Comparison of ENCODE assay signal across 8 cellular contexts in genomic region chr15:40893733-40894688, GRCh38. TPM values are rescaled to one million over a fixed set of nuclear protein-coding genes. Genes with fewer than 3 reads are reported as not detected.
DNase-seq lines count a peak whose midpoint lies in the region; ATAC-seq and TF ChIP-seq lines count a peak whose summit lies in the region.

VPS18 (plus strand) TSS chr15:40894450; CDS start chr15:40894769, 319 bp downstream.

- peak within 1 kb of the TSS; percentile 85 for H3K27ac ChIP-seq in C4-2B
- peak within 1 kb of the TSS; percentile 87 to 92 for H3K27ac ChIP-seq in coronary artery

- TF ChIP-seq CTCF in C4-2B (conservative IDR thresholded peaks at IDR 0.05) (peak; percentile 94), coronary artery (IDR thresholded peaks at IDR 0.05) (peak; percentile 98)

- DNase-seq in NCI-H526 treated with DMSO at 0.1 percent for 48 hours (lab: John Stamatoyannopoulos, UW) = peak; percentile 95
- peak; percentile 100 for DNase-seq in activated CD4-positive, alpha-beta T cell treated with anti-CD3 and anti-CD28 coated beads, Interleukin-2, amount 10 ng/mL, durations not matched to agents 24 days and 14 days
- peak; percentile 98 for DNase-seq in coronary artery (ENCODE audit: low spot score)
- DNase-seq in left lobe of liver (ENCODE audit: low spot score) = peak; percentile 99
- DNase-seq in stimulated activated CD4-positive, alpha-beta T cell treated with anti-CD3 and anti-CD28 coated beads, Interleukin-2, amount 100 ng/mL, for 4 hours (ENCODE audit: low read depth) = peak; percentile 98

- H3K4me3 ChIP-seq in coronary artery = peak within 1 kb of the TSS; percentile 89

- peaks cover 12% of the 10 kb centered on the region for H3K36me3 Mint-ChIP-seq in activated CD4-positive, alpha-beta T cell treated with anti-CD3 and anti-CD28 coated beads, Interleukin-2, amount 10 ng/mL, durations not matched to agents 24 days and 14 days (ENCODE audit: low read depth)

- H3K9me3 Mint-ChIP-seq in activated CD4-positive, alpha-beta T cell treated with anti-CD3 and anti-CD28 coated beads, Interleukin-2, amount 10 ng/mL, durations not matched to agents 24 days and 14 days = no peaks in the 10 kb centered on the region

- peak within 1 kb of the TSS; percentile 100 for H3K4me3 Mint-ChIP-seq in activated CD4-positive, alpha-beta T cell treated with anti-CD3 and anti-CD28 coated beads, Interleukin-2, amount 10 ng/mL, durations not matched to agents 24 days and 14 days

- H3K27ac Mint-ChIP-seq in activated CD4-positive, alpha-beta T cell treated with anti-CD3 and anti-CD28 coated beads, Interleukin-2, amount 10 ng/mL, durations not matched to agents 24 days and 14 days = peak within 1 kb of the TSS; percentile 95

- peaks cover 3% of the 10 kb centered on the region for H3K27me3 Mint-ChIP-seq in activated CD4-positive, alpha-beta T cell treated with anti-CD3 and anti-CD28 coated beads, Interleukin-2, amount 10 ng/mL, durations not matched to agents 24 days and 14 days

- ATAC-seq in GM19328 (IDR thresholded peaks at IDR 0.05; ENCODE audit: unreplicated experiment) = peak; percentile 89
- ATAC-seq in HG03520 (IDR thresholded peaks at IDR 0.05; ENCODE audit: unreplicated experiment) = peak; percentile 87
- peak; percentile 93 for ATAC-seq in left lobe of liver

- peaks cover 32% of the 10 kb centered on the region for H3K4me1 Mint-ChIP-seq in activated CD4-positive, alpha-beta T cell treated with anti-CD3 and anti-CD28 coated beads, Interleukin-2, amount 10 ng/mL, durations not matched to agents 24 days and 14 days

- intact Hi-C loops in activated CD4-positive, alpha-beta T cell treated with anti-CD3 and anti-CD28 coated beads, Interleukin-2, amount 10 ng/mL, durations not matched to agents 24 days and 14 days (cut with micrococcal nuclease) = loop anchor here (1.0 to 5.0 kb wide), 7 partner anchors 15 to 327 kb away; partner anchors contain the start of genes CCDC32, DNAJC17, GCHFR and RAD51

RNA-seq across cellular contexts. Expression of gene VPS18, which starts in this region (rescaled TPM):
- 11.2 and 11.3 TPM in 2 replicates for total RNA-seq in activated CD4-positive, alpha-beta T cell treated with anti-CD3 and anti-CD28 coated beads, Interleukin-2, amount 10 ng/mL, durations not matched to agents 24 days and 14 days
- total RNA-seq in left lobe of liver = 10.3 TPM

Comparison
In these comparisons a context has a peak if more than half of its experiments do, and no peak if none do; other contexts are left out.
1. Peak in every context shown above with its lines: DNase-seq, ATAC-seq, H3K4me3 ChIP-seq and H3K27ac ChIP-seq.